Comparison of ENCODE assay signal across 15 cellular contexts in the genomic region with DNA sequence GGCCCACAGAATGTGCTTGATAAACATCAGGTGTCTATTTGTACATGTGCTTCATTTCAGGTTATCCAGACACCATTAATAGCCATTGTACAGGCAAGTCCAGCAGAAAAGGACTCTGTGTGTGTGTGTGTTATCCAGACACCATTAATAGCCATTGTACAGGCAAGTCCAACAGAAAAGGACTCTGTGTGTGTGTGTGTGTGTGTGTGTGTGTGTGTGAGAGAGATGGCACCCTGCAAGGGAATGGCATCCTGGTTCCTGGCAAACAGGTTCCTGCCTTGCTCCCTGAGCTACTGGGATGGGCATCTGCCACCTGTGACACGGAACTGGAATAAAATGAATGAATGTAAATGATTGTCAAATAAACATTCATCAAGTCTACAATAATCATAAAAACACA. TPM values are rescaled to one million over a fixed set of nuclear protein-coding genes. Genes with fewer than 3 reads are reported as not detected.
DNase-seq lines count a peak whose midpoint lies in the region; ATAC-seq and TF ChIP-seq lines count a peak whose summit lies in the region.
"Had no signal": no experiment of that assay in that cellular context is flagged by ENCODE, and none has a peak within 500 bp of the region (broad histone marks: within the 10 kb centered on the region; RNA-seq: fewer than 3 reads in every experiment).

No MANE protein-coding gene starts in this region.

- no peaks in the 10 kb centered on the region for H3K9me3 ChIP-seq in heart left ventricle
- no peaks in the 10 kb centered on the region for H3K9me3 ChIP-seq in right atrium auricular region
- H3K9me3 ChIP-seq in colonic mucosa = no peaks in the 10 kb centered on the region
- no peaks in the 10 kb centered on the region for H3K9me3 ChIP-seq in mucosa of descending colon
- H3K9me3 ChIP-seq: HAP-1 had no signal

- WGBS in heart left ventricle, 4 donors = 0 to 96% (median 79%) methylated on average over 1 of the region's 1 CpG

- H3K27ac ChIP-seq in heart left ventricle (no peak overlapping the region), right atrium auricular region (no peak overlapping the region), colonic mucosa (no peak overlapping the region)
- H3K27ac ChIP-seq: C4-2B had no signal

- TF ChIP-seq CTCF in heart left ventricle (IDR thresholded peaks at IDR 0.05) = no peak
- TF ChIP-seq CTCF in right atrium auricular region (IDR thresholded peaks at IDR 0.05) = no peak
- no peak for TF ChIP-seq CTCF in colonic mucosa (IDR thresholded peaks at IDR 0.05)
- no peak for TF ChIP-seq CTCF in mucosa of descending colon (IDR thresholded peaks at IDR 0.05)

- no peak for DNase-seq in heart left ventricle
- no peak for DNase-seq in right atrium auricular region (ENCODE audit: low spot score)
- peak; percentile 63 for DNase-seq in colonic mucosa
- DNase-seq in mucosa of descending colon = peak in 2 of 3 donors; percentile 54 to 82
- no peak for DNase-seq in germinal center (ENCODE audit: low spot score)
- DNase-seq in GOT3 (lab: John Stamatoyannopoulos, UW) = no peak
- DNase-seq: AML-193; CD4-positive, alpha-beta T cell; DMS153; DND-41; EL had no signal

- H3K27me3 ChIP-seq in heart left ventricle = no peaks in the 10 kb centered on the region
- no peaks in the 10 kb centered on the region for H3K27me3 ChIP-seq in right atrium auricular region
- H3K27me3 ChIP-seq in colonic mucosa = no peaks in the 10 kb centered on the region

- no peak overlapping the region for H3K9ac ChIP-seq in colonic mucosa (ENCODE audit: low read depth in 2 of 2, low read length in 2 of 2)

- H3K36me3 ChIP-seq in heart left ventricle (peaks cover 0 to 4% (median 0%) of the 10 kb centered on the region in 9 donors), right atrium auricular region (no peaks in the 10 kb centered on the region), colonic mucosa (no peaks in the 10 kb centered on the region), mucosa of descending colon (ENCODE audit: low read depth) (no peaks in the 10 kb centered on the region)

- no peak for TF ChIP-seq POLR2A in heart left ventricle (IDR thresholded peaks at IDR 0.05)

- ATAC-seq in heart left ventricle (peak in 3 of 4 donors; percentile 31 to 58 (median 49)), mucosa of descending colon (peak; percentile 32)
- ATAC-seq: GM12878, HepG2 had no signal

- intact Hi-C loops in heart left ventricle (cut with DNase I) = no loop called here
- intact Hi-C loops in colonic mucosa (cut with DNase I) = no loop called here
- intact Hi-C loops in mucosa of descending colon (cut with DNase I, micrococcal nuclease) = no loop called here

- H3K4me1 ChIP-seq in heart left ventricle = peaks cover 0 to 39% (median 4%) of the 10 kb centered on the region in 12 donors
- peaks cover 0 to 11% of the 10 kb centered on the region in 2 donors for H3K4me1 ChIP-seq in right atrium auricular region
- peaks cover 12% of the 10 kb centered on the region for H3K4me1 ChIP-seq in colonic mucosa
- peaks cover 21% of the 10 kb centered on the region for H3K4me1 ChIP-seq in mucosa of descending colon (ENCODE audit: low read depth)
- H3K4me1 ChIP-seq: HAP-1 had no signal

- H3K4me3 ChIP-seq in heart left ventricle = no peak overlapping the region
- no peak overlapping the region for H3K4me3 ChIP-seq in right atrium auricular region
- H3K4me3 ChIP-seq in colonic mucosa = no peak overlapping the region
- H3K4me3 ChIP-seq in mucosa of descending colon = no peak overlapping the region
- H3K4me3 ChIP-seq: GM12878, HAP-1 had no signal

RNA-seq across cellular contexts. Expression of gene SUCLG2, which starts 11.7 kb away (rescaled TPM):
- total RNA-seq in heart left ventricle (100 to 1,000 TPM in 2 of 9 donors, 10 to 100 TPM in 7; 64.0 to 119 (median 83.9) TPM), right atrium auricular region (10 to 100 TPM; 39.0 to 81.5 TPM), colonic mucosa (100 to 1,000 TPM; 114 to 219 TPM), mucosa of descending colon (100 to 1,000 TPM; 136 to 238 (median 153) TPM)
- polyA plus RNA-seq in heart left ventricle = 10 to 100 TPM; 41.6 to 70.6 TPM

Comparison
In these comparisons a context has a peak if more than half of its experiments do, and no peak if none do; other contexts are left out.
1. DNase-seq: peak in colonic mucosa (single experiment) and mucosa of descending colon (2 of 3); none in heart left ventricle (0 of 5), right atrium auricular region (single experiment), germinal center (single experiment) and GOT3 (single experiment).